1 cellular context compared by ENCODE assay signal in genomic region chr7:20440472-20441105, GRCh38.
TF ChIP-seq lines count a peak whose summit lies in the region.

No MANE protein-coding gene starts in this region.

TF ChIP-seq in GM12878, 131 proteins besides CTCF, POLR2A, EP300 and RAD21 (continued from another document):
- TF ChIP-seq ATF7 (IDR thresholded peaks at IDR 0.05; ENCODE audit: low read depth) (no peak), MEF2A (IDR thresholded peaks at IDR 0.05; ENCODE audit: insufficient read depth, low read depth, low read length) (no peak), MTA2 (IDR thresholded peaks at IDR 0.05; ENCODE audit: low read depth) (no peak), TAF1 (IDR thresholded peaks at IDR 0.05; ENCODE audit: borderline replicate concordance, low read depth, low read length) (no peak), NFIC (IDR thresholded peaks at IDR 0.05; ENCODE audit: low read depth, low read length) (no peak)
